1 cellular context compared by ENCODE assay signal in genomic region chr10:73857446-73857845, GRCh38.
TF ChIP-seq lines count a peak whose summit lies in the region.

No MANE protein-coding gene starts in this region.

TF ChIP-seq in SK-N-SH treated with all-trans-retinoic acid at 6 μM for 48 hours, 23 proteins besides CTCF, POLR2A, EP300 and RAD21 (continued from another document):
- TF ChIP-seq POU6F1 (CRISPR knock-in tag; IDR thresholded peaks at IDR 0.05; ENCODE audit: borderline replicate concordance, low read depth) (no peak), GLIS3 (CRISPR knock-in tag; IDR thresholded peaks at IDR 0.05) (no peak), CSDC2 (CRISPR knock-in tag; IDR thresholded peaks at IDR 0.05) (no peak), TSHZ2 (CRISPR knock-in tag; IDR thresholded peaks at IDR 0.05) (no peak), ZC3H10 (CRISPR knock-in tag; IDR thresholded peaks at IDR 0.05) (no peak), ZNF565 (CRISPR knock-in tag; conservative IDR thresholded peaks at IDR 0.05; ENCODE audit: low read depth) (no peak), CREB5 (CRISPR knock-in tag; IDR thresholded peaks at IDR 0.05; ENCODE audit: low read depth) (no peak), ESRRG (CRISPR knock-in tag; IDR thresholded peaks at IDR 0.05) (no peak), ARNTL (CRISPR knock-in tag; IDR thresholded peaks at IDR 0.05; ENCODE audit: borderline replicate concordance, low read depth) (no peak), OSR1 (CRISPR knock-in tag; IDR thresholded peaks at IDR 0.05) (no peak), PATZ1 (CRISPR knock-in tag; IDR thresholded peaks at IDR 0.05; ENCODE audit: borderline replicate concordance) (no peak), TCF4 (CRISPR knock-in tag; IDR thresholded peaks at IDR 0.05; ENCODE audit: borderline replicate concordance) (no peak)
